In genomic region chr6:30396833-30397479, GRCh38 we compare ENCODE assay signal across 1 cellular context.
A peak's percentile ranks its signal among the peaks of the same experiment; 100 is the strongest.
TF ChIP-seq lines count a peak whose summit lies in the region.

No MANE protein-coding gene starts in this region.

TF ChIP-seq in HepG2, 621 proteins besides CTCF, POLR2A, EP300 and RAD21 (continued from another document and continues in another):
- TF ChIP-seq, protein P1, sequence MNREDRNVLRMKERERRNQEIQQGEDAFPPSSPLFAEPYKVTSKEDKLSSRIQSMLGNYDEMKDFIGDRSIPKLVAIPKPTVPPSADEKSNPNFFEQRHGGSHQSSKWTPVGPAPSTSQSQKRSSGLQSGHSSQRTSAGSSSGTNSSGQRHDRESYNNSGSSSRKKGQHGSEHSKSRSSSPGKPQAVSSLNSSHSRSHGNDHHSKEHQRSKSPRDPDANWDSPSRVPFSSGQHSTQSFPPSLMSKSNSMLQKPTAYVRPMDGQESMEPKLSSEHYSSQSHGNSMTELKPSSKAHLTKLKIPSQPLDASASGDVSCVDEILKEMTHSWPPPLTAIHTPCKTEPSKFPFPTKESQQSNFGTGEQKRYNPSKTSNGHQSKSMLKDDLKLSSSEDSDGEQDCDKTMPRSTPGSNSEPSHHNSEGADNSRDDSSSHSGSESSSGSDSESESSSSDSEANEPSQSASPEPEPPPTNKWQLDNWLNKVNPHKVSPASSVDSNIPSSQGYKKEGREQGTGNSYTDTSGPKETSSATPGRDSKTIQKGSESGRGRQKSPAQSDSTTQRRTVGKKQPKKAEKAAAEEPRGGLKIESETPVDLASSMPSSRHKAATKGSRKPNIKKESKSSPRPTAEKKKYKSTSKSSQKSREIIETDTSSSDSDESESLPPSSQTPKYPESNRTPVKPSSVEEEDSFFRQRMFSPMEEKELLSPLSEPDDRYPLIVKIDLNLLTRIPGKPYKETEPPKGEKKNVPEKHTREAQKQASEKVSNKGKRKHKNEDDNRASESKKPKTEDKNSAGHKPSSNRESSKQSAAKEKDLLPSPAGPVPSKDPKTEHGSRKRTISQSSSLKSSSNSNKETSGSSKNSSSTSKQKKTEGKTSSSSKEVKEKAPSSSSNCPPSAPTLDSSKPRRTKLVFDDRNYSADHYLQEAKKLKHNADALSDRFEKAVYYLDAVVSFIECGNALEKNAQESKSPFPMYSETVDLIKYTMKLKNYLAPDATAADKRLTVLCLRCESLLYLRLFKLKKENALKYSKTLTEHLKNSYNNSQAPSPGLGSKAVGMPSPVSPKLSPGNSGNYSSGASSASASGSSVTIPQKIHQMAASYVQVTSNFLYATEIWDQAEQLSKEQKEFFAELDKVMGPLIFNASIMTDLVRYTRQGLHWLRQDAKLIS (CRISPR knock-in tag; IDR thresholded peaks at IDR 0.05): no peak
- TF ChIP-seq FOXO1 (CRISPR knock-in tag; IDR thresholded peaks at IDR 0.05) (no peak), IKZF1 (IDR thresholded peaks at IDR 0.05) (no peak), KIAA2018 (CRISPR knock-in tag; IDR thresholded peaks at IDR 0.05; ENCODE audit: borderline replicate concordance) (no peak), ATF7 (IDR thresholded peaks at IDR 0.05) (no peak), ATF7 (CRISPR knock-in tag; IDR thresholded peaks at IDR 0.05) (no peak), TAF1 (CRISPR knock-in tag; IDR thresholded peaks at IDR 0.05) (no peak), ZNF432 (CRISPR knock-in tag; IDR thresholded peaks at IDR 0.05; ENCODE audit: borderline replicate concordance) (no peak), ZBTB14 (CRISPR knock-in tag; IDR thresholded peaks at IDR 0.05) (no peak), ZSCAN21 (CRISPR knock-in tag; IDR thresholded peaks at IDR 0.05; ENCODE audit: borderline replicate concordance) (no peak), ZNF558 (CRISPR knock-in tag; IDR thresholded peaks at IDR 0.05; ENCODE audit: borderline replicate concordance) (no peak), STAG1 (CRISPR knock-in tag; IDR thresholded peaks at IDR 0.05) (peak; percentile 95), NCOA2 (CRISPR knock-in tag; IDR thresholded peaks at IDR 0.05) (no peak), NR1H2 (CRISPR knock-in tag; IDR thresholded peaks at IDR 0.05; ENCODE audit: borderline replicate concordance, low read depth) (no peak), PHF5A (CRISPR knock-in tag; IDR thresholded peaks at IDR 0.05; ENCODE audit: low read depth, unreplicated experiment) (no peak), SNRNP70 (IDR thresholded peaks at IDR 0.05; ENCODE audit: low read depth, low read length) (no peak), DZIP1 (CRISPR knock-in tag; IDR thresholded peaks at IDR 0.05) (no peak), ZNF564 (CRISPR knock-in tag; IDR thresholded peaks at IDR 0.05) (no peak), BCL6 (CRISPR knock-in tag; IDR thresholded peaks at IDR 0.05) (no peak), ZNF224 (CRISPR knock-in tag; IDR thresholded peaks at IDR 0.05) (no peak), ZNF383 (CRISPR knock-in tag; IDR thresholded peaks at IDR 0.05; ENCODE audit: borderline replicate concordance) (no peak), SALL2 (CRISPR knock-in tag; IDR thresholded peaks at IDR 0.05) (peak; percentile 55; the same call in 1 of the 2 replicates), ZNF101 (CRISPR knock-in tag; IDR thresholded peaks at IDR 0.05; ENCODE audit: borderline replicate concordance, low read depth) (no peak), DMTF1 (CRISPR knock-in tag; IDR thresholded peaks at IDR 0.05) (no peak), RBFOX2 (IDR thresholded peaks at IDR 0.05; ENCODE audit: low read depth, low read length) (no peak)
- TF ChIP-seq, protein P2, sequence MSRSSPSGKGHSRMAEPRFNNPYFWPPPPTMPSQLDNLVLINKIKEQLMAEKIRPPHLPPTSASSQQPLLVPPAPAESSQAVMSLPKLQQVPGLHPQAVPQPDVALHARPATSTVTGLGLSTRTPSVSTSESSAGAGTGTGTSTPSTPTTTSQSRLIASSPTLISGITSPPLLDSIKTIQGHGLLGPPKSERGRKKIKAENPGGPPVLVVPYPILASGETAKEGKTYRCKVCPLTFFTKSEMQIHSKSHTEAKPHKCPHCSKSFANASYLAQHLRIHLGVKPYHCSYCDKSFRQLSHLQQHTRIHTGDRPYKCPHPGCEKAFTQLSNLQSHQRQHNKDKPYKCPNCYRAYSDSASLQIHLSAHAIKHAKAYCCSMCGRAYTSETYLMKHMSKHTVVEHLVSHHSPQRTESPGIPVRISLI (CRISPR knock-in tag; IDR thresholded peaks at IDR 0.05; ENCODE audit: borderline replicate concordance): no peak
- TF ChIP-seq, protein P3, sequence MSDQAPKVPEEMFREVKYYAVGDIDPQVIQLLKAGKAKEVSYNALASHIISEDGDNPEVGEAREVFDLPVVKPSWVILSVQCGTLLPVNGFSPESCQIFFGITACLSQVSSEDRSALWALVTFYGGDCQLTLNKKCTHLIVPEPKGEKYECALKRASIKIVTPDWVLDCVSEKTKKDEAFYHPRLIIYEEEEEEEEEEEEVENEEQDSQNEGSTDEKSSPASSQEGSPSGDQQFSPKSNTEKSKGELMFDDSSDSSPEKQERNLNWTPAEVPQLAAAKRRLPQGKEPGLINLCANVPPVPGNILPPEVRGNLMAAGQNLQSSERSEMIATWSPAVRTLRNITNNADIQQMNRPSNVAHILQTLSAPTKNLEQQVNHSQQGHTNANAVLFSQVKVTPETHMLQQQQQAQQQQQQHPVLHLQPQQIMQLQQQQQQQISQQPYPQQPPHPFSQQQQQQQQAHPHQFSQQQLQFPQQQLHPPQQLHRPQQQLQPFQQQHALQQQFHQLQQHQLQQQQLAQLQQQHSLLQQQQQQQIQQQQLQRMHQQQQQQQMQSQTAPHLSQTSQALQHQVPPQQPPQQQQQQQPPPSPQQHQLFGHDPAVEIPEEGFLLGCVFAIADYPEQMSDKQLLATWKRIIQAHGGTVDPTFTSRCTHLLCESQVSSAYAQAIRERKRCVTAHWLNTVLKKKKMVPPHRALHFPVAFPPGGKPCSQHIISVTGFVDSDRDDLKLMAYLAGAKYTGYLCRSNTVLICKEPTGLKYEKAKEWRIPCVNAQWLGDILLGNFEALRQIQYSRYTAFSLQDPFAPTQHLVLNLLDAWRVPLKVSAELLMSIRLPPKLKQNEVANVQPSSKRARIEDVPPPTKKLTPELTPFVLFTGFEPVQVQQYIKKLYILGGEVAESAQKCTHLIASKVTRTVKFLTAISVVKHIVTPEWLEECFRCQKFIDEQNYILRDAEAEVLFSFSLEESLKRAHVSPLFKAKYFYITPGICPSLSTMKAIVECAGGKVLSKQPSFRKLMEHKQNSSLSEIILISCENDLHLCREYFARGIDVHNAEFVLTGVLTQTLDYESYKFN (CRISPR knock-in tag; conservative IDR thresholded peaks at IDR 0.05): no peak
- TF ChIP-seq, protein P4, sequence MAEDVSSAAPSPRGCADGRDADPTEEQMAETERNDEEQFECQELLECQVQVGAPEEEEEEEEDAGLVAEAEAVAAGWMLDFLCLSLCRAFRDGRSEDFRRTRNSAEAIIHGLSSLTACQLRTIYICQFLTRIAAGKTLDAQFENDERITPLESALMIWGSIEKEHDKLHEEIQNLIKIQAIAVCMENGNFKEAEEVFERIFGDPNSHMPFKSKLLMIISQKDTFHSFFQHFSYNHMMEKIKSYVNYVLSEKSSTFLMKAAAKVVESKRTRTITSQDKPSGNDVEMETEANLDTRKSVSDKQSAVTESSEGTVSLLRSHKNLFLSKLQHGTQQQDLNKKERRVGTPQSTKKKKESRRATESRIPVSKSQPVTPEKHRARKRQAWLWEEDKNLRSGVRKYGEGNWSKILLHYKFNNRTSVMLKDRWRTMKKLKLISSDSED (CRISPR knock-in tag; IDR thresholded peaks at IDR 0.05): no peak
- TF ChIP-seq, protein P5, sequence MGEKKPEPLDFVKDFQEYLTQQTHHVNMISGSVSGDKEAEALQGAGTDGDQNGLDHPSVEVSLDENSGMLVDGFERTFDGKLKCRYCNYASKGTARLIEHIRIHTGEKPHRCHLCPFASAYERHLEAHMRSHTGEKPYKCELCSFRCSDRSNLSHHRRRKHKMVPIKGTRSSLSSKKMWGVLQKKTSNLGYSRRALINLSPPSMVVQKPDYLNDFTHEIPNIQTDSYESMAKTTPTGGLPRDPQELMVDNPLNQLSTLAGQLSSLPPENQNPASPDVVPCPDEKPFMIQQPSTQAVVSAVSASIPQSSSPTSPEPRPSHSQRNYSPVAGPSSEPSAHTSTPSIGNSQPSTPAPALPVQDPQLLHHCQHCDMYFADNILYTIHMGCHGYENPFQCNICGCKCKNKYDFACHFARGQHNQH (CRISPR knock-in tag; IDR thresholded peaks at IDR 0.05): peak; percentile 72; the same call in 1 of the 2 replicates
